10 cellular contexts compared by ENCODE assay signal in genomic region chr15:85751731-85752421, GRCh38. TPM values are rescaled to one million over a fixed set of nuclear protein-coding genes. Genes with fewer than 3 reads are reported as not detected.
DNase-seq lines count a peak whose midpoint lies in the region; ATAC-seq, FAIRE-seq and TF ChIP-seq lines count a peak whose summit lies in the region.
"Had no signal": no experiment of that assay in that cellular context is flagged by ENCODE, and none has a peak within 500 bp of the region (broad histone marks: within the 10 kb centered on the region; RNA-seq: fewer than 3 reads in every experiment).

No MANE protein-coding gene starts in this region.

- H3K27ac ChIP-seq in kidney (ENCODE audit: low read depth in 2 of 2, low read length in 2 of 2) (peak overlapping the region in 1 of 2 donors; percentile 13), sigmoid colon (peak overlapping the region; percentile 66 to 88 (median 76))
- H3K27ac ChIP-seq: epithelial cell of prostate had no signal

- H3K36me3 ChIP-seq in H7 (replicated peaks; ENCODE audit: control insufficient read depth, insufficient read depth, low read length) (peaks cover 4% of the 10 kb centered on the region; the same call in 1 of the 2 replicates), kidney (ENCODE audit: control insufficient read depth in 1 of 2, insufficient read depth in 2 of 2, low read length in 2 of 2) (peaks cover 4 to 11% of the 10 kb centered on the region in 2 donors), sigmoid colon (peaks cover 0 to 20% (median 8%) of the 10 kb centered on the region in 4 donors)

- no peak overlapping the region for H3K9ac ChIP-seq in kidney (ENCODE audit: low read length in 2 of 2)

- no peak for TF ChIP-seq POLR2A in sigmoid colon (IDR thresholded peaks at IDR 0.05)

- intact Hi-C loops in kidney (cut with DNase I), result no loop called here
- intact Hi-C loops in sigmoid colon (cut with DNase I), result loop anchor here (2.0 kb wide), 1 partner anchor 43 kb away; the partner anchor contains the start of gene KLHL25

- TF ChIP-seq CTCF in kidney (IDR thresholded peaks at IDR 0.05; ENCODE audit: borderline replicate concordance, extremely low read depth, insufficient read depth) (no peak), sigmoid colon (IDR thresholded peaks at IDR 0.05) (no peak)

- H3K9me3 ChIP-seq in kidney (ENCODE audit: control insufficient read depth in 1 of 2, low read length in 2 of 2), result no peaks in the 10 kb centered on the region
- no peaks in the 10 kb centered on the region for H3K9me3 ChIP-seq in sigmoid colon

- WGBS in sigmoid colon, 2 donors, result 85 to 88% methylated on average over 21 of the region's 21 CpGs

- no peaks in the 10 kb centered on the region for H3K27me3 ChIP-seq in H7 (ENCODE audit: control insufficient read depth, insufficient read depth, low read length)
- no peaks in the 10 kb centered on the region for H3K27me3 ChIP-seq in sigmoid colon

- FAIRE-seq in kidney (lab: Jason Lieb, UNC), result no peak
- FAIRE-seq: TTC549 had no signal

- DNase-seq in H7 (peak; percentile 85), astrocyte of the hippocampus (ENCODE audit: low read depth, low spot score) (peak; percentile 57), kidney (peak; percentile 75), sigmoid colon (peak; percentile 57), NCI-H1436 treated with DMSO at 0.1 percent for 48 hours (lab: John Stamatoyannopoulos, UW) (no peak), H4 (ENCODE audit: low spot score) (no peak), NCI-H2107 (lab: John Stamatoyannopoulos, UW) (no peak)

- TF ChIP-seq EP300 in sigmoid colon (IDR thresholded peaks at IDR 0.05), result no peak

- no peak overlapping the region for H3K4me3 ChIP-seq in H7 (ENCODE audit: insufficient read depth, low read depth, low read length)
- H3K4me3 ChIP-seq in kidney (ENCODE audit: low read length in 2 of 2), result no peak overlapping the region
- H3K4me3 ChIP-seq in sigmoid colon, result no peak overlapping the region

- H3K4me1 ChIP-seq in kidney (ENCODE audit: control insufficient read depth in 1 of 2, insufficient read depth in 1 of 2, low read depth in 1 of 2, low read length in 2 of 2), result peaks cover 10 to 11% of the 10 kb centered on the region in 2 donors
- peaks cover 0 to 54% (median 42%) of the 10 kb centered on the region in 4 donors for H3K4me1 ChIP-seq in sigmoid colon

- no peak for ATAC-seq in HG03139 (IDR thresholded peaks at IDR 0.05; ENCODE audit: unreplicated experiment)

RNA-seq across cellular contexts. Expression of gene KLHL25, which starts 42.8 kb away (rescaled TPM):
- total RNA-seq in H7 (2014; rRNA removed; shearing (Covaris generic)), result 15.8 and 20.8 TPM in 2 replicates
- total RNA-seq in kidney, result 8.4 TPM
- 5.3 TPM for polyA plus RNA-seq in kidney (ENCODE audit: insufficient read depth, low read depth, low replicate concordance)
- total RNA-seq in sigmoid colon, result 1 to 10 TPM; 4.1 to 9.0 (median 6.9) TPM
- polyA plus RNA-seq in sigmoid colon, result 1 to 10 TPM; 3.0 to 7.7 (median 4.6) TPM
- 2.4 and 2.9 TPM in 2 replicates for total RNA-seq in H4 (2014; rRNA removed; shearing (Covaris generic))

Comparison
In these comparisons a context has a peak if more than half of its experiments do, and no peak if none do; other contexts are left out.
1. DNase-seq: peak in H7 (single experiment), astrocyte of the hippocampus (single experiment), kidney (single experiment) and sigmoid colon (single experiment); none in NCI-H1436 treated with DMSO at 0.1 percent for 48 hours (single experiment), H4 (single experiment) and NCI-H2107 (single experiment).